Comparison of ENCODE assay signal across 9 cellular contexts in the genomic region with DNA sequence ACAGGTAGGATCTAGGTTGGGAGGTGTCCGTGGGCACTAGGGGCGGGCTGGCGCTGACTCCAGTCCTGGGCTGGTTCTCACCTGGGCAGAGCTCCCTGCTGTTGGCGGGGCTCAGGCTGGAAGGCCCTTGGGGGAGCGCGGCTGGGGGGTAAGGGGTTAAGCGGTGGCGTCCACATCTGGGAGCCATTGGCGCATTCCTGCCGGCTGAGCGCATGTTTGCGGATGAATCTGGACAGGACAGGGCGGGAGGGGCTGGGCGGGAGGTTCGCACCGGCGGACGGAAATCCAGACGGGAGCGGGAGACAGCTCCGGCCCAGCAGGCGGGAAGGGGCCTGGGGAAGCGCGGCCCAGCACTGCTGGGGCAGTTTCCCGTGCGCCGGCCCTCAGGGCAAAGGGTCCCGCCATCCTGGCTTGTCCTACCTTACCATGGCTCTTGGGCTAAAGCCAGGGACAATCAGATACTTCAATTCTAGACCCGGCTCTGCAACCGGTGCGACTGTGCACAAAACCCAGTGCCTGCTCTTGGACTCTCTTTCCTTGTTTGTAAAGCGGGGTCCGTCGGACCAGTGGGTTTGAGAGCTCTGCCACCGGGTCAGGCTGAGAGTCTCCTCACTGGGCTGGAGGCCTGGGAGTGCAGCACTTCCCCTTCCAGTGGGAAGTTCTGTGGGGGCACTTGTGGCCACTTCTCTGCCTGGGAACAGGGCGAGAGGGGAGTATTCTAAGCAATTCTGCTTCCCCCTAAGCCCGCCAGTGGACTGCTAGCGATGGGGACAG. TPM values are rescaled to one million over a fixed set of nuclear protein-coding genes. Genes with fewer than 3 reads are reported as not detected.
DNase-seq lines count a peak whose midpoint lies in the region; ATAC-seq and TF ChIP-seq lines count a peak whose summit lies in the region.
"Had no signal": no experiment of that assay in that cellular context is flagged by ENCODE, and none has a peak within 500 bp of the region (broad histone marks: within the 10 kb centered on the region; RNA-seq: fewer than 3 reads in every experiment).

No MANE protein-coding gene starts in this region.

- H3K9me2 ChIP-seq in DOHH2 (replicated peaks; ENCODE audit: control insufficient read depth, low read length): no peaks in the 10 kb centered on the region

- peak overlapping the region; percentile 80 for H3K4me2 ChIP-seq in DOHH2 (ENCODE audit: low read length)

- H3K36me3 ChIP-seq in DOHH2 (ENCODE audit: control insufficient read depth, low read length) (no peaks in the 10 kb centered on the region), lung (ENCODE audit: control insufficient read depth in 2 of 2, insufficient read depth in 2 of 2, low read length in 2 of 2) (peaks cover 0 to 3% of the 10 kb centered on the region in 2 donors), upper lobe of right lung (no peaks in the 10 kb centered on the region)

- H3K27ac ChIP-seq in DOHH2 (ENCODE audit: low read depth, low read length): no peak overlapping the region
- H3K27ac ChIP-seq in lung (ENCODE audit: low read depth in 1 of 2, low read length in 1 of 2): peak overlapping the region; percentile 86
- peak overlapping the region; percentile 98 for H3K27ac ChIP-seq in upper lobe of right lung

- H4K20me1 ChIP-seq in DOHH2 (ENCODE audit: control insufficient read depth, insufficient read depth, low read depth, low read length): 0 out of 2 replicates have a peak, but pooled peaks cover 7% of the 10 kb centered on the region

- ATAC-seq in lung (ENCODE audit: insufficient read depth, low FRiP score): no peak
- peak; percentile 19 for ATAC-seq in upper lobe of right lung

- H3K4me1 ChIP-seq in DOHH2 (ENCODE audit: control insufficient read depth, low read length) (peaks cover 82% of the 10 kb centered on the region), lung (ENCODE audit: control insufficient read depth in 2 of 2, insufficient read depth in 2 of 2, low read length in 2 of 2) (peaks cover 29 to 67% of the 10 kb centered on the region in 2 donors), upper lobe of right lung (peaks cover 74% of the 10 kb centered on the region)

- peak overlapping the region; percentile 94 for H3K4me3 ChIP-seq in DOHH2 (ENCODE audit: low read length)
- no peak overlapping the region for H3K4me3 ChIP-seq in lung
- H3K4me3 ChIP-seq in upper lobe of right lung: peak overlapping the region; percentile 100

- WGBS in lung, 2 donors: 23 to 54% methylated on average over 34 to 38 of the region's 38 CpGs

- intact Hi-C loops in upper lobe of right lung (cut with DNase I): no loop called here

- no peaks in the 10 kb centered on the region for H3K9me3 ChIP-seq in DOHH2 (ENCODE audit: control insufficient read depth, insufficient read depth, low read length)
- no peaks in the 10 kb centered on the region for H3K9me3 ChIP-seq in lung (ENCODE audit: control insufficient read depth in 2 of 2, insufficient read depth in 1 of 2, low read length in 1 of 2)
- no peaks in the 10 kb centered on the region for H3K9me3 ChIP-seq in upper lobe of right lung

- H3K27me3 ChIP-seq in DOHH2 (ENCODE audit: control insufficient read depth, low read length) (no peaks in the 10 kb centered on the region), lung (ENCODE audit: control insufficient read depth, insufficient read depth) (no peaks in the 10 kb centered on the region), upper lobe of right lung (no peaks in the 10 kb centered on the region)

- peaks cover 37% of the 10 kb centered on the region for H3K79me2 ChIP-seq in DOHH2 (ENCODE audit: control insufficient read depth, low read length)

- TF ChIP-seq CTCF in DOHH2 (IDR thresholded peaks at IDR 0.05; ENCODE audit: low read depth, low read length, poor library complexity, severe bottlenecking) (no peak), lung (IDR thresholded peaks at IDR 0.05; ENCODE audit: control extremely low read depth, extremely low read depth) (no peak), upper lobe of right lung (IDR thresholded peaks at IDR 0.05) (no peak)

- no peaks in the 10 kb centered on the region for H3F3A ChIP-seq in DOHH2 (ENCODE audit: control insufficient read depth, insufficient read depth)

- peak; percentile 10 for DNase-seq in NCI-H526 treated with DMSO at 0.1 percent for 48 hours (lab: John Stamatoyannopoulos, UW)
- DNase-seq in dermis blood vessel endothelial cell: peak; percentile 72
- no peak for DNase-seq in lung (ENCODE audit: low spot score)
- DNase-seq in upper lobe of right lung: peak; percentile 85
- DNase-seq in NCI-H82 (lab: John Stamatoyannopoulos, UW): no peak
- DNase-seq in HUDEP-2 (lab: John Stamatoyannopoulos, UW; ENCODE audit: unreplicated experiment in 76 of 76): no peak
- DNase-seq in NCI-H2081 treated with DMSO at 0.1 percent for 48 hours (lab: John Stamatoyannopoulos, UW): no peak

RNA-seq across cellular contexts. Expression of gene RARA, which starts 7.8 kb away (rescaled TPM):
- 9.7 and 13.6 TPM in 2 replicates for total RNA-seq in dermis blood vessel endothelial cell
- 10 to 100 TPM; 36.4 to 75.3 TPM for total RNA-seq in lung
- 10 to 100 TPM; 49.8 to 51.7 TPM for polyA plus RNA-seq in lung
- total RNA-seq in upper lobe of right lung: 69.7 TPM

RNA-seq across cellular contexts. Expression of gene CDC6, which starts 29.1 kb away (rescaled TPM):
- 16.8 and 33.6 TPM in 2 replicates for total RNA-seq in dermis blood vessel endothelial cell
- 1 to 10 TPM; 5.5 to 5.7 TPM for total RNA-seq in lung
- polyA plus RNA-seq in lung: 1 to 10 TPM; 3.3 to 6.0 TPM
- total RNA-seq in upper lobe of right lung: 1.4 TPM

RNA-seq across cellular contexts. Expression of gene GJD3, which starts 47.8 kb away (rescaled TPM):
- 3.7 and 4.3 TPM in 2 replicates for total RNA-seq in dermis blood vessel endothelial cell
- total RNA-seq in lung: 1 to 10 TPM in 1 of 2 donors, not detected in 1; 3.6 TPM
- polyA plus RNA-seq in lung: 1 to 10 TPM in 1 of 2 donors, under 1 TPM in 1; 0.53 to 1.4 TPM
- 2.8 TPM for total RNA-seq in upper lobe of right lung
- total RNA-seq: T-helper 1 cell treated with Interleukin-12 subunit alpha and Interleukin-12 subunit beta and Interleukin-4 antibody, amounts not matched to agents 30 ng/mL and 1 ng/mL, for 36 hours had no signal

Comparison
In these comparisons a context has a peak if more than half of its experiments do, and no peak if none do; other contexts are left out.
1. DNase-seq: peak in NCI-H526 treated with DMSO at 0.1 percent for 48 hours (single experiment), dermis blood vessel endothelial cell (single experiment) and upper lobe of right lung (single experiment); none in lung (single experiment), NCI-H82 (single experiment), HUDEP-2 (0 of 76) and NCI-H2081 treated with DMSO at 0.1 percent for 48 hours (single experiment).